11 cellular contexts compared by ENCODE assay signal in the genomic region with DNA sequence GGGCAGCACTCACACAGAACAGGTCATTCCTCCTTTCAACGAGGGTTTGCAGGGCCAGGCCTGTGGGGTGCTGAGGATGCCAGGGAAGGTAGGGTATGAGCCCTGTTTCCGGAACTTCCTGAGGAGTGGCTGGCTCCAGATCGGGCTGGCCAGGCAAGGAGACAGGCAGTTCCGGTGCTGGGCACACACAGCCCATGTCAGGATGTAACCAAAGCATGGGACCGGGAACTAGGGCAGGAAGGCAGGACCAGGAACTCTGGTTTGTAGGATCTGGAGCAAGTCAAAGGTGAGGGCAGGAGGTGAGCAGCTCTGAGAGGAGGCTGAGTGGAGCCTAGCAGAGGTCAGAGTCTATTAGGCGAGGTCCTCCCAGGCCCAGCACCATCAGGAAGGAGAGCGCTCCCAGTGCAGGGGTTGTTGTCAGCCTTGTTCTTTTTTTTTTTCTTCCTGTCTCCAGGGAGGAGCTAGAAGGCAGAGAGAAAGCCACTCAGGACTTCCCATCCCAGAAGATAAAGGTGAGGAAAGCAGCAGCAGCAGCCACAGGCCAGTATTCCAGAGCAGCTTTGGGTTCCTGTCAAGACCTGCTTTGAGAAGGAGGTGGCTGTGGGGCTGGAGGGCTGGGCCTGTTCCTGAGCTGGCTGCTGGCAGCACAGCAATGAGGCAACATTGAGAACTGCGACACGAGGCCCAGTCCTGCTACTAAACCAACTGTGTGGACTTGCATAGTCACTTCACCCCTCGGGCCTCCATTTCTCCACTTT. TPM values are rescaled to one million over a fixed set of nuclear protein-coding genes. Genes with fewer than 3 reads are reported as not detected.
DNase-seq lines count a peak whose midpoint lies in the region; ATAC-seq, FAIRE-seq and TF ChIP-seq lines count a peak whose summit lies in the region.
"Had no signal": no experiment of that assay in that cellular context is flagged by ENCODE, and none has a peak within 500 bp of the region (broad histone marks: within the 10 kb centered on the region; RNA-seq: fewer than 3 reads in every experiment).

No MANE protein-coding gene starts in this region.

- H3K4me1 ChIP-seq in left ventricle myocardium inferior (peaks cover 9% of the 10 kb centered on the region), small intestine (ENCODE audit: control insufficient read depth in 2 of 2, insufficient read depth in 1 of 2, low read depth in 1 of 2, low read length in 1 of 2) (peaks cover 0 to 4% of the 10 kb centered on the region in 2 donors)

- H3K4me3 ChIP-seq in left ventricle myocardium inferior: no peak overlapping the region
- no peak overlapping the region for H3K4me3 ChIP-seq in small intestine (ENCODE audit: low read depth in 1 of 2, low read length in 2 of 2)

- H3K36me3 ChIP-seq in left ventricle myocardium inferior (no peaks in the 10 kb centered on the region), small intestine (ENCODE audit: control insufficient read depth in 2 of 2, insufficient read depth in 2 of 2, low read length in 2 of 2) (no peaks in the 10 kb centered on the region)

- H3K9me3 ChIP-seq in left ventricle myocardium inferior (replicated peaks): no peaks in the 10 kb centered on the region
- H3K9me3 ChIP-seq in small intestine (ENCODE audit: control insufficient read depth, low read depth): no peaks in the 10 kb centered on the region

- DNase-seq in HuH-7.5 (ENCODE audit: low spot score): peak; percentile 45
- peak; percentile 22 for DNase-seq in SW480 (ENCODE audit: low spot score)
- no peak for DNase-seq in left ventricle myocardium inferior
- peak; percentile 97 for DNase-seq in small intestine
- no peak for DNase-seq in stimulated activated CD4-positive, alpha-beta T cell treated with anti-CD3 and anti-CD28 coated beads, Interleukin-12 subunit alpha, Interleukin-12 subunit beta, amount 100 ng/mL, for 4 hours
- DNase-seq in activated CD4-positive, alpha-beta T cell treated with anti-CD3 and anti-CD28 coated beads, Interleukin-2, amount 50 U/mL, for 1 hour: no peak
- no peak for DNase-seq in stimulated activated CD8-positive, alpha-beta memory T cell treated with anti-CD3 and anti-CD28 coated beads, Interleukin-4, amount 100 ng/mL, for 48 hours
- DNase-seq: activated T-cell treated with anti-CD3 and anti-CD28 coated beads, Interleukin-2, amount 50 U/mL, for 4 hours; CD4-positive, alpha-beta memory T cell; NCI-H1930 had no signal

- intact Hi-C loops in left ventricle myocardium inferior (cut with micrococcal nuclease): no loop called here

- H3K27me3 ChIP-seq in left ventricle myocardium inferior (ENCODE audit: low read depth) (no peaks in the 10 kb centered on the region), small intestine (ENCODE audit: control insufficient read depth in 2 of 2, insufficient read depth in 2 of 2, low read length in 2 of 2) (no peaks in the 10 kb centered on the region)

- TF ChIP-seq CTCF in left ventricle myocardium inferior (IDR thresholded peaks at IDR 0.05; ENCODE audit: borderline replicate concordance): no peak

- WGBS in small intestine, 3 donors: 36 to 60% (median 48%) methylated on average over 10 of the region's 10 CpGs

- no peak for FAIRE-seq in small intestine (lab: Jason Lieb, UNC)

- ATAC-seq in GM21737 (IDR thresholded peaks at IDR 0.05; ENCODE audit: unreplicated experiment): no peak
- ATAC-seq: activated T-cell treated with anti-CD3 and anti-CD28 coated beads, Interleukin-2, amount 50 U/mL, for 4 hours had no signal

- H3K27ac ChIP-seq in left ventricle myocardium inferior (replicated peaks) (peak overlapping the region; percentile 41), small intestine (ENCODE audit: low read depth in 1 of 2, low read length in 1 of 2) (peak overlapping the region; percentile 76 to 89)

RNA-seq across cellular contexts. Expression of a gene that starts 49.0 kb away (rescaled TPM):
- 37.4 TPM for total RNA-seq in left ventricle myocardium inferior
- polyA plus RNA-seq in small intestine: 10 to 100 TPM in 2 of 3 donors, 1 to 10 TPM in 1; 8.2 to 15.7 (median 11.3) TPM

Comparison
In these comparisons a context has a peak if more than half of its experiments do, and no peak if none do; other contexts are left out.
1. DNase-seq: peak in HuH-7.5 (single experiment), SW480 (single experiment) and small intestine (single experiment); none in left ventricle myocardium inferior (single experiment), stimulated activated CD4-positive, alpha-beta T cell treated with anti-CD3 and anti-CD28 coated beads, Interleukin-12 subunit alpha, Interleukin-12 subunit beta, amount 100 ng/mL, for 4 hours (single experiment), activated CD4-positive, alpha-beta T cell treated with anti-CD3 and anti-CD28 coated beads, Interleukin-2, amount 50 U/mL, for 1 hour (single experiment) and stimulated activated CD8-positive, alpha-beta memory T cell treated with anti-CD3 and anti-CD28 coated beads, Interleukin-4, amount 100 ng/mL, for 48 hours (single experiment).